In genomic region chr12:47214771-47215170, GRCh38 we compare ENCODE assay signal across 13 cellular contexts.
DNase-seq lines count a peak whose midpoint lies in the region; ATAC-seq and TF ChIP-seq lines count a peak whose summit lies in the region.
"Had no signal": no experiment of that assay in that cellular context is flagged by ENCODE, and none has a peak within 500 bp of the region (broad histone marks: within the 10 kb centered on the region; RNA-seq: fewer than 3 reads in every experiment).

No MANE protein-coding gene starts in this region.

- CTCF ChIA-PET in CD8-positive, alpha-beta memory T cell (lab: Charles Lee): interaction anchor here (0.7 to 1.8 kb wide), 6 partner anchors 21 to 183 kb away, joined by 3 to 8 read pairs (median 4); partner anchors contain the start of genes AMIGO2 and PCED1B
- CTCF ChIA-PET in activated B cell treated with CpG ODN at 0.5 μM for 24 hours (lab: Charles Lee): interaction anchor here (2.0 to 5.2 kb wide), 2 partner anchors 183 kb away, joined by 10 to 31 read pairs; no protein-coding TSS in a partner anchor

- peak overlapping the region; percentile 89 to 95 (median 94) for H3K4me3 Mint-ChIP-seq in CD8-positive, alpha-beta memory T cell
- H3K4me3 Mint-ChIP-seq in activated B cell treated with CpG ODN at 0.5 μM for 24 hours: peak overlapping the region; percentile 88

- peaks cover 13% of the 10 kb centered on the region for H3K4me1 ChIP-seq in CD8-positive, alpha-beta memory T cell (ENCODE audit: insufficient read depth, low read length)

- POLR2A ChIA-PET in CD8-positive, alpha-beta memory T cell (lab: Charles Lee): interaction anchor here (1.5 to 4.2 kb wide), 3 partner anchors 23 to 135 kb away, joined by 4 to 45 read pairs (median 4); partner anchors contain the start of genes AMIGO2 and PCED1B
- POLR2A ChIA-PET in activated B cell treated with CpG ODN at 0.5 μM for 24 hours (lab: Charles Lee): interaction anchor here (0.5 to 5.5 kb wide), 10 partner anchors 7 to 1224 kb away, joined by 3 to 102 read pairs (median 6); partner anchors contain the start of genes SCAF11 and SLC38A1

- H3K36me3 ChIP-seq in CD8-positive, alpha-beta memory T cell (ENCODE audit: insufficient read depth, low read length): peaks cover 6% of the 10 kb centered on the region

- DNase-seq in CD8-positive, alpha-beta memory T cell: no peak
- DNase-seq in activated B cell treated with CpG ODN at 0.5 μM for 24 hours (no peak), ecto neural progenitor cell (ENCODE audit: low spot score) (peak; percentile 13), NCI-H524 treated with DMSO at 0.1 percent for 48 hours (lab: John Stamatoyannopoulos, UW) (no peak), hypothalamus (lab: John Stamatoyannopoulos, UW) (no peak)
- peak; percentile 75 for DNase-seq in stimulated activated CD8-positive, alpha-beta memory T cell treated with anti-CD3 and anti-CD28 coated beads, Interleukin-4, amount 100 ng/mL, for 48 hours
- DNase-seq: head of caudate nucleus, NCI-H2171 treated with DMSO at 0.1 percent for 48 hours, small intestine had no signal

- H3K9me3 ChIP-seq in CD8-positive, alpha-beta memory T cell (ENCODE audit: low read length): no peaks in the 10 kb centered on the region

- H3K27ac Mint-ChIP-seq in CD8-positive, alpha-beta memory T cell: peak overlapping the region; percentile 87 to 100 (median 92)
- H3K27ac Mint-ChIP-seq in activated B cell treated with CpG ODN at 0.5 μM for 24 hours: peak overlapping the region; percentile 96

- no peak for TF ChIP-seq CTCF in activated B cell treated with CpG ODN at 0.5 μM for 24 hours (IDR thresholded peaks at IDR 0.05)

- peaks cover 0 to 2% of the 10 kb centered on the region in 2 donors for H3K27me3 Mint-ChIP-seq in CD8-positive, alpha-beta memory T cell
- no peaks in the 10 kb centered on the region for H3K27me3 Mint-ChIP-seq in activated B cell treated with CpG ODN at 0.5 μM for 24 hours

- peaks cover 19 to 46% (median 38%) of the 10 kb centered on the region in 3 donors for H3K4me1 Mint-ChIP-seq in CD8-positive, alpha-beta memory T cell
- peaks cover 80% of the 10 kb centered on the region for H3K4me1 Mint-ChIP-seq in activated B cell treated with CpG ODN at 0.5 μM for 24 hours

- H3K27ac ChIP-seq in CD8-positive, alpha-beta memory T cell (ENCODE audit: low read depth, low read length): peak overlapping the region; percentile 85
- H3K27ac ChIP-seq: C4-2B had no signal

- intact Hi-C loops in activated B cell treated with CpG ODN at 0.5 μM for 24 hours (cut with micrococcal nuclease): loop anchor here (2.0 to 5.0 kb wide), 6 partner anchors 14 to 1222 kb away; partner anchors contain the start of genes RPAP3, SCAF11 and SLC38A1

- H3K4me3 ChIP-seq in CD8-positive, alpha-beta memory T cell (ENCODE audit: low read length): peak overlapping the region; percentile 92

- no peaks in the 10 kb centered on the region for H3K27me3 ChIP-seq in CD8-positive, alpha-beta memory T cell (ENCODE audit: insufficient read depth, low read length, poor library complexity, severe bottlenecking)

- ATAC-seq in activated B cell treated with CpG ODN at 0.5 μM for 24 hours (ENCODE audit: low read depth) (no peak), HG03025 (IDR thresholded peaks at IDR 0.05; ENCODE audit: low FRiP score, unreplicated experiment) (no peak), GM21423 (IDR thresholded peaks at IDR 0.05; ENCODE audit: unreplicated experiment) (no peak)
- ATAC-seq: left lobe of liver had no signal

- H3K9me3 Mint-ChIP-seq in CD8-positive, alpha-beta memory T cell: no peaks in the 10 kb centered on the region
- H3K9me3 Mint-ChIP-seq in activated B cell treated with CpG ODN at 0.5 μM for 24 hours: no peaks in the 10 kb centered on the region

- peaks cover 11 to 64% (median 21%) of the 10 kb centered on the region in 3 donors for H3K36me3 Mint-ChIP-seq in CD8-positive, alpha-beta memory T cell
- peaks cover 52% of the 10 kb centered on the region for H3K36me3 Mint-ChIP-seq in activated B cell treated with CpG ODN at 0.5 μM for 24 hours (ENCODE audit: low read depth)

Comparison
In these comparisons a context has a peak if more than half of its experiments do, and no peak if none do; other contexts are left out.
1. DNase-seq: peak in ecto neural progenitor cell (single experiment) and stimulated activated CD8-positive, alpha-beta memory T cell treated with anti-CD3 and anti-CD28 coated beads, Interleukin-4, amount 100 ng/mL, for 48 hours (single experiment); none in CD8-positive, alpha-beta memory T cell (0 of 5), activated B cell treated with CpG ODN at 0.5 μM for 24 hours (single experiment), NCI-H524 treated with DMSO at 0.1 percent for 48 hours (single experiment) and hypothalamus (0 of 51).